14 cellular contexts compared by ENCODE assay signal in genomic region chr17:19302791-19303233, GRCh38. TPM values are rescaled to one million over a fixed set of nuclear protein-coding genes. Genes with fewer than 3 reads are reported as not detected.
A peak's percentile ranks its signal among the peaks of the same experiment; 100 is the strongest.
DNase-seq lines count a peak whose midpoint lies in the region; ATAC-seq and TF ChIP-seq lines count a peak whose summit lies in the region.
"Had no signal": no experiment of that assay in that cellular context is flagged by ENCODE, and none has a peak within 500 bp of the region (broad histone marks: within the 10 kb centered on the region; RNA-seq: fewer than 3 reads in every experiment).

No MANE protein-coding gene starts in this region.

- H3K27me3 Mint-ChIP-seq in brain: peaks cover 3% of the 10 kb centered on the region

- no peak overlapping the region for H3K4me3 ChIP-seq in lung
- H3K4me3 ChIP-seq: prostate gland had no signal

- ATAC-seq in lung (ENCODE audit: insufficient read depth, low FRiP score): no peak
- ATAC-seq in HG02610 (IDR thresholded peaks at IDR 0.05; ENCODE audit: unreplicated experiment): no peak

- H3K4me1 Mint-ChIP-seq in brain: peaks cover 68% of the 10 kb centered on the region

- 36 to 49% methylated on average over 8 of the region's 8 CpGs for WGBS in lung, 2 donors

- DNase-seq in LHCN-M2 (ENCODE audit: low read depth): peak; percentile 67
- DNase-seq in lung (ENCODE audit: low spot score): no peak
- DNase-seq in substantia nigra (lab: John Stamatoyannopoulos, UW): no peak
- DNase-seq in COLO829 (ENCODE audit: low spot score): no peak
- DNase-seq in NCI-H1930 (lab: John Stamatoyannopoulos, UW): no peak
- no peak for DNase-seq in occipital lobe (lab: John Stamatoyannopoulos, UW)
- DNase-seq: effector CD8-positive, alpha-beta T cell; NCI-H1092 treated with DMSO at 0.1 percent for 48 hours; NCI-H524; WERI-Rb-1 had no signal

- H3K27ac ChIP-seq in lung (ENCODE audit: low read depth in 1 of 2, low read length in 1 of 2) (peak overlapping the region; percentile 12 to 75), substantia nigra (ENCODE audit: low read depth, low read length, poor library complexity, severe bottlenecking) (peak overlapping the region; percentile 95)
- H3K27ac ChIP-seq: HL-60, prostate gland, WERI-Rb-1 had no signal

- TF ChIP-seq CTCF in brain (conservative IDR thresholded peaks at IDR 0.05): no peak
- TF ChIP-seq CTCF in lung (IDR thresholded peaks at IDR 0.05; ENCODE audit: control extremely low read depth, extremely low read depth): no peak

- no peaks in the 10 kb centered on the region for H3K36me3 ChIP-seq in lung (ENCODE audit: control insufficient read depth in 2 of 2, insufficient read depth in 2 of 2, low read length in 2 of 2)
- H3K36me3 ChIP-seq: prostate gland, WERI-Rb-1 had no signal

- H3K27ac Mint-ChIP-seq in brain: peak overlapping the region in 3 of 5 experiments; percentile 14 to 83 (median 46)

- peaks cover 7 to 42% of the 10 kb centered on the region in 2 donors for H3K4me1 ChIP-seq in lung (ENCODE audit: control insufficient read depth in 2 of 2, insufficient read depth in 2 of 2, low read length in 2 of 2)
- H3K4me1 ChIP-seq: prostate gland had no signal

- H3K9me3 ChIP-seq in lung (ENCODE audit: control insufficient read depth in 2 of 2, insufficient read depth in 1 of 2, low read length in 1 of 2): no peaks in the 10 kb centered on the region
- H3K9me3 ChIP-seq: prostate gland had no signal

- peaks cover 25% of the 10 kb centered on the region for H3K36me3 Mint-ChIP-seq in brain

- H3K27me3 ChIP-seq in lung (ENCODE audit: control insufficient read depth, insufficient read depth): no peaks in the 10 kb centered on the region

- H3K9me3 Mint-ChIP-seq in brain: no peaks in the 10 kb centered on the region

- no peak overlapping the region for H3K4me3 Mint-ChIP-seq in brain

RNA-seq across cellular contexts. Expression of gene B9D1, which starts 59.7 kb away (rescaled TPM):
- total RNA-seq in LHCN-M2 (2014; rRNA removed) (21.6 and 37.9 TPM in 2 replicates), lung (10 to 100 TPM; 23.7 to 47.9 TPM), occipital lobe (13.6 TPM)
- 37.3 TPM for polyA plus RNA-seq in LHCN-M2 (2012)
- polyA plus RNA-seq in brain (ENCODE audit: insufficient read depth, low read depth, low replicate concordance) (46.8 TPM), lung (10 to 100 TPM; 23.5 to 28.3 TPM)
